Comparison of ENCODE assay signal across 27 cellular contexts in the genomic region with DNA sequence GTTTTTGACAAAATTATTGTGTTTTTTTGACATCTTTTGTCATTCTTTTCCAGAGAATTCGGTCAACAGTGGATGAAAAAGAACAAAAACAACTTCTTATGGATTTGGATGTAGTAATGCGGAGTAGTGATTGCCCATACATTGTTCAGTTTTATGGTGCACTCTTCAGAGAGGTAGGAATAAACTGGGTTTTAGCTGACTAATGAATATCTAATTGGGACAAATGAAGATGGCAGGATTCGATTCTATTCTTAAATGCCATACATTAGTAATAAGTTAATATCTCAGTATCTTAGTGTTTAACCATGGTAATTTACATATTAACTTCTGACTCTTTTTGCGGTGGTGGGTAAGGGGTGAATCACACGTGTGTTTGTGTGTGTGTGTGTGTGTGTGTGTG.
"Had no signal": no experiment of that assay in that cellular context is flagged by ENCODE, and none has a peak within 500 bp of the region (broad histone marks: within the 10 kb centered on the region; RNA-seq: fewer than 3 reads in every experiment).

No MANE protein-coding gene starts in this region.

- H3K27ac ChIP-seq: colonic mucosa, epithelial cell of prostate, esophagus squamous epithelium, gastrocnemius medialis, heart right ventricle, left lung, lower lobe of right lung had no signal

- H3K36me3 ChIP-seq: colonic mucosa had no signal

- ATAC-seq: effector memory CD8-positive, alpha-beta T cell; esophagus mucosa; gastrocnemius medialis; heart right ventricle; left cardiac atrium; left lung; left ventricle myocardium superior; lower lobe of right lung; naive thymus-derived CD4-positive, alpha-beta T cell had no signal

- H3K4me3 ChIP-seq: colonic mucosa, esophagus squamous epithelium, gastrocnemius medialis, heart right ventricle, left lung, lower lobe of right lung had no signal

- FAIRE-seq: endometrium, islet of Langerhans, keratinocyte had no signal

- H3K4me1 Mint-ChIP-seq: endodermal cell, mesothelial cell of epicardium had no signal

- H3K27me3 Mint-ChIP-seq: dendritic cell treated with granulocyte-macrophage colony-stimulating factor and Interleukin-4, amounts not matched to agents 40 ng/mL and 50 ng/mL, for 4 days; effector memory CD8-positive, alpha-beta T cell; naive thymus-derived CD4-positive, alpha-beta T cell had no signal

- DNase-seq: colonic mucosa; cortex of kidney; effector CD8-positive, alpha-beta T cell; effector memory CD8-positive, alpha-beta T cell; endodermal cell; erythroblast; esophagus squamous epithelium; foreskin fibroblast; foreskin melanocyte; gastrocnemius medialis; glutamatergic neuron; head of caudate nucleus; heart right ventricle; hippocampal formation; left cardiac atrium; left lung; left ventricle myocardium superior; lower lobe of right lung; mesenchymal stem cell; naive thymus-derived CD4-positive, alpha-beta T cell had no signal

- H3K27me3 ChIP-seq: colonic mucosa, esophagus squamous epithelium, gastrocnemius medialis, heart right ventricle, left lung had no signal

- H3K4me1 ChIP-seq: colonic mucosa, esophagus squamous epithelium, gastrocnemius medialis, heart right ventricle, left lung, lower lobe of right lung had no signal

- H3K4me3 Mint-ChIP-seq: dendritic cell treated with granulocyte-macrophage colony-stimulating factor and Interleukin-4, amounts not matched to agents 40 ng/mL and 50 ng/mL, for 4 days; effector memory CD8-positive, alpha-beta T cell; endodermal cell; mesothelial cell of epicardium had no signal

- H3K9me3 ChIP-seq: colonic mucosa, esophagus squamous epithelium, gastrocnemius medialis, left lung, lower lobe of right lung had no signal

- H3K27ac Mint-ChIP-seq: dendritic cell treated with granulocyte-macrophage colony-stimulating factor and Interleukin-4, amounts not matched to agents 40 ng/mL and 50 ng/mL, for 4 days; effector memory CD8-positive, alpha-beta T cell; endodermal cell; mesothelial cell of epicardium; naive thymus-derived CD4-positive, alpha-beta T cell had no signal

- H3K9me3 Mint-ChIP-seq: dendritic cell treated with granulocyte-macrophage colony-stimulating factor and Interleukin-4, amounts not matched to agents 40 ng/mL and 50 ng/mL, for 4 days; effector memory CD8-positive, alpha-beta T cell; endodermal cell had no signal
